8 cellular contexts compared by ENCODE assay signal in the genomic region with DNA sequence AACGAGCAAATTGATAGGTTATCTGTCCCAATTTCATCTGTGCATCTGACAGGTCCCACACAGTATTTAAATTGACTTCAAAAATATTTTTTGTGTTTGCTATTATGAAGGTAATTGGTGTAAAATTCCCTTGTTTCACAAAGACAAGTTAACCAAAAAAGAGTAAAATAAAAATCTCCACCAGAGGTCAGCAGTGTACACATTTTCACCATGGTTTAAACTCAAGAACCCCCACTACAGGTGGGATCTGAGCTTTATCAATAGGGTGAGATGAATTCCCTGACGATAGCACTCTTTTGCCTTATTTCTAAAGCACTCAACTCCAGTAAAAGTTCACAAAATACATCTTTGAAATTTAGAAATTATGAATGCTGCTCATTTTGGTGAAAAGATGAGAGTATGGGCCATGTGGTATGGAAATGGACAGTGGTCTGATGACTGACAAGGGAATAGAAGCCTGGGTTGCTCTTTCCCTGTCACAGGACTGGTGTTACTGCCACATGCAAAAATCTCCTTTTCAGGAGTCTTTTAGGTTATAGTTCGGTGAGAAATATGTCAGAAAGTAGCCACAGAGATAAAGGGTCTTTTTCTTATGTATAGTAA.
DNase-seq lines count a peak whose midpoint lies in the region; ATAC-seq and TF ChIP-seq lines count a peak whose summit lies in the region.

No MANE protein-coding gene starts in this region.

- POLR2A ChIA-PET in Panc1 (lab: Charles Lee) = no interaction called here

- no peaks in the 10 kb centered on the region for H3K9me3 ChIP-seq in Panc1 (ENCODE audit: control insufficient read depth, insufficient read depth, low read depth, low read length)
- no peaks in the 10 kb centered on the region for H3K9me3 ChIP-seq in testis
- no peaks in the 10 kb centered on the region for H3K9me3 ChIP-seq in thyroid gland

- H3K36me3 ChIP-seq in Panc1 (ENCODE audit: control insufficient read depth, insufficient read depth, low read length) = no peaks in the 10 kb centered on the region
- no peaks in the 10 kb centered on the region for H3K36me3 ChIP-seq in testis (ENCODE audit: low read depth, missing control alignments)
- H3K36me3 ChIP-seq in thyroid gland = no peaks in the 10 kb centered on the region

- H3K4me3 ChIP-seq in Panc1 (ENCODE audit: low read depth in 2 of 2, low read length in 2 of 2) (no peak overlapping the region), fibroblast of pulmonary artery (replicated peaks; ENCODE audit: low read depth, low read length) (no peak overlapping the region), testis (no peak overlapping the region), thyroid gland (replicated peaks in 1 of 3) (no peak overlapping the region)

- TF ChIP-seq POLR2A in testis (IDR thresholded peaks at IDR 0.05) = no peak
- no peak for TF ChIP-seq POLR2A in thyroid gland (IDR thresholded peaks at IDR 0.05)

- no peaks in the 10 kb centered on the region for H3K4me1 ChIP-seq in Panc1 (ENCODE audit: control insufficient read depth, insufficient read depth, low read length)
- no peaks in the 10 kb centered on the region for H3K4me1 ChIP-seq in testis
- H3K4me1 ChIP-seq in thyroid gland = no peaks in the 10 kb centered on the region

- BruUV-seq in Panc1 (replicated peaks; lab: Mats Ljungman, UMichigan) = no TSS peak

- ATAC-seq in GM19463 (IDR thresholded peaks at IDR 0.05; ENCODE audit: unreplicated experiment) = peak; percentile 74
- peak; percentile 67 for ATAC-seq in HG03565 (IDR thresholded peaks at IDR 0.05; ENCODE audit: unreplicated experiment)
- ATAC-seq in Panc1 = no peak

- intact Hi-C loops in Panc1 (cut with micrococcal nuclease; ENCODE audit: unreplicated experiment) (no loop called here), testis (cut with DNase I; ENCODE audit: low total_unique reads) (no loop called here), thyroid gland (cut with DNase I) (no loop called here)

- no peak overlapping the region for H3K27ac ChIP-seq in Panc1 (ENCODE audit: low read length)
- H3K27ac ChIP-seq in testis = no peak overlapping the region
- no peak overlapping the region for H3K27ac ChIP-seq in thyroid gland

- peak; percentile 38; the same call in 1 of the 2 replicates for TF ChIP-seq CTCF in Panc1 (IDR thresholded peaks at IDR 0.05)
- TF ChIP-seq CTCF in fibroblast of pulmonary artery (IDR thresholded peaks at IDR 0.05; ENCODE audit: low read length, missing control alignments) = peak; percentile 57
- TF ChIP-seq CTCF in testis (IDR thresholded peaks at IDR 0.05) = peak in 2 of 3 experiments; percentile 20 to 39
- peak in 3 of 6 experiments; percentile 50 to 56 (median 53) for TF ChIP-seq CTCF in thyroid gland (IDR thresholded peaks at IDR 0.05)

- peak; percentile 16 for DNase-seq in DMS114 treated with DMSO at 0.1 percent for 48 hours (lab: John Stamatoyannopoulos, UW; ENCODE audit: unreplicated experiment)
- no peak for DNase-seq in Panc1 (ENCODE audit: low read depth, low spot score)
- DNase-seq in fibroblast of pulmonary artery (ENCODE audit: low read depth) = peak; percentile 36
- DNase-seq in testis = no peak
- no peak for DNase-seq in cerebellar nuclear complex (lab: John Stamatoyannopoulos, UW)
- DNase-seq in thyroid gland = no peak

- CTCF ChIA-PET in Panc1 (lab: Charles Lee) = interaction anchor here (0.6 to 0.8 kb wide), 2 partner anchors 127 to 980 kb away, joined by 3 read pairs; no protein-coding TSS in a partner anchor

- in situ Hi-C loops in Panc1 (cut with HindIII; ENCODE audit: low pct_unique_long_range_greater_than_20kb, low sequenced_read_pairs) = no loop called here

- H3K27me3 ChIP-seq in Panc1 (ENCODE audit: control insufficient read depth, insufficient read depth, low read length) (no peaks in the 10 kb centered on the region), testis (no peaks in the 10 kb centered on the region), thyroid gland (no peaks in the 10 kb centered on the region)

- 36 to 41% methylated on average over 3 of the region's 3 CpGs for WGBS in testis, 2 donors
- WGBS in thyroid gland, 2 donors = 20 to 22% methylated on average over 3 of the region's 3 CpGs

Comparison
In these comparisons a context has a peak if more than half of its experiments do, and no peak if none do; other contexts are left out.
1. DNase-seq: peak in DMS114 treated with DMSO at 0.1 percent for 48 hours (single experiment) and fibroblast of pulmonary artery (single experiment); none in Panc1 (single experiment), testis (single experiment), cerebellar nuclear complex (0 of 2) and thyroid gland (0 of 2).